In genomic region chr12:69585189-69586062, GRCh38 we compare ENCODE assay signal across 8 cellular contexts.
DNase-seq lines count a peak whose midpoint lies in the region; ATAC-seq lines count a peak whose summit lies in the region.

Gene CCT2, plus strand, starts transcription at chr12:69585459. Its CDS starts 63 bp downstream, at chr12:69585522.

- H3K36me3 Mint-ChIP-seq in central memory CD8-positive, alpha-beta T cell (ENCODE audit: insufficient read depth): peaks cover 41% of the 10 kb centered on the region

- peak within 1 kb of the TSS; percentile 99 for H3K4me3 Mint-ChIP-seq in central memory CD8-positive, alpha-beta T cell

- H3K4me1 Mint-ChIP-seq in central memory CD8-positive, alpha-beta T cell: peaks cover 8% of the 10 kb centered on the region

- peak; percentile 97 for ATAC-seq in GM19035 (IDR thresholded peaks at IDR 0.05; ENCODE audit: unreplicated experiment)
- ATAC-seq in HG03354 (IDR thresholded peaks at IDR 0.05; ENCODE audit: poor library complexity, severe bottlenecking, unreplicated experiment): peak; percentile 96
- ATAC-seq in central memory CD8-positive, alpha-beta T cell (replicated peaks; ENCODE audit: extremely low read depth, poor library complexity, severe bottlenecking): peak; percentile 93

- peak; percentile 86 to 94 for DNase-seq in AML-193 (lab: John Stamatoyannopoulos, UW)
- peak; percentile 89 to 97 for DNase-seq in NCI-H446 (lab: John Stamatoyannopoulos, UW)
- peak; percentile 94 for DNase-seq in activated CD4-positive, CD25-positive, alpha-beta regulatory T cell treated with anti-CD3 and anti-CD28 coated beads, Interleukin-2, amount 50 U/mL, for 16 hours (ENCODE audit: low read depth, low spot score)
- DNase-seq in central memory CD8-positive, alpha-beta T cell (ENCODE audit: low spot score in 2 of 2): peak; percentile 91 to 92
- DNase-seq in iris pigment epithelial cell (ENCODE audit: low read depth): peak; percentile 95
- DNase-seq in stimulated activated CD4-positive, alpha-beta T cell treated with anti-CD3 and anti-CD28 coated beads, Interleukin-12 subunit alpha, Interleukin-12 subunit beta, amount 100 ng/mL, for 4 hours: peak; percentile 97

- peak within 1 kb of the TSS; percentile 97 for H3K27ac Mint-ChIP-seq in central memory CD8-positive, alpha-beta T cell (ENCODE audit: low read depth)

- H3K9me3 Mint-ChIP-seq in central memory CD8-positive, alpha-beta T cell: no peaks in the 10 kb centered on the region

- no peaks in the 10 kb centered on the region for H3K27me3 Mint-ChIP-seq in central memory CD8-positive, alpha-beta T cell

Comparison
In these comparisons a context has a peak if more than half of its experiments do, and no peak if none do; other contexts are left out.
1. Peak in every context shown above with its lines: DNase-seq and ATAC-seq.